In genomic region chr1:109383087-109383779, GRCh38 we compare ENCODE assay signal across 1 cellular context.
TF ChIP-seq lines count a peak whose summit lies in the region.

No MANE protein-coding gene starts in this region.

TF ChIP-seq in HepG2, 621 proteins besides CTCF, POLR2A, EP300 and RAD21 (continued from another document):
- TF ChIP-seq ZHX2 (IDR thresholded peaks at IDR 0.05; ENCODE audit: low read depth) = no peak
- TF ChIP-seq ZHX2 (CRISPR knock-in tag; IDR thresholded peaks at IDR 0.05; ENCODE audit: borderline replicate concordance) = no peak
- TF ChIP-seq GTF2F1 (IDR thresholded peaks at IDR 0.05; ENCODE audit: low read length) = no peak
TF ChIP-seq in HepG2: peak in this region for 24.
